ENCODE assay signal across 16 cellular contexts in the genomic region with DNA sequence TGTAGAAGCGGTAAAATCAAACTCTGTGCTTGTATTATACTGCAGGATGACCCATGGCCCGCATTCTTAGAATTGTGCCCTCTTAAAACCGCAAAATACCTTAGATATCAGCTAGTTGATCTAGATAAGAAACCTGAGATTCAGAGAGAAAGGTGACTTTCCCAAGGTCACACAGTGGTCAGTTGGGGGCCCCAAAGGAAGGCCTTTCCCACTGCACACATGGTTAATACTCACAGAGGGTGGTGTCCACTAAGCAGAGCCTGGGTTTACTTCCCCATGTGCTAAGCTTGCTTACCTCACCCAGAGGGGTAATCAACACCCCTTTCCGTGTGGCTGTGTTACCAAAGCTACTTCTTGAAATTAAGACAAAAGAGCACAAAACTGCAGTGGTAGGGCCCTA.
DNase-seq lines count a peak whose midpoint lies in the region; ATAC-seq and TF ChIP-seq lines count a peak whose summit lies in the region.
"Had no signal": no experiment of that assay in that cellular context is flagged by ENCODE, and none has a peak within 500 bp of the region (broad histone marks: within the 10 kb centered on the region; RNA-seq: fewer than 3 reads in every experiment).

No MANE protein-coding gene starts in this region.

- H3K27ac Mint-ChIP-seq in natural killer cell, result no peak overlapping the region
- no peak overlapping the region for H3K27ac Mint-ChIP-seq in natural killer cell treated with Interleukin-12 subunit alpha and Interleukin-12 subunit beta and Interleukin-15 and Interleukin-18, amount 100 ng/mL, for 72 hours
- no peak overlapping the region for H3K27ac Mint-ChIP-seq in activated T-cell treated with anti-CD3 and anti-CD28 coated beads, Interleukin-2, amount 50 U/mL, for 72 hours

- no peak for TF ChIP-seq RAD21 in liver (IDR thresholded peaks at IDR 0.05)

- DNase-seq in natural killer cell, result no peak
- DNase-seq in natural killer cell treated with Interleukin-12 subunit alpha and Interleukin-12 subunit beta and Interleukin-15 and Interleukin-18, amount 100 ng/mL, for 72 hours (ENCODE audit: low spot score), result no peak
- DNase-seq in SKM-1 treated with dmso at 0.1 percent for 144 hours (lab: John Stamatoyannopoulos, UW; ENCODE audit: unreplicated experiment), result peak; percentile 76
- no peak for DNase-seq in activated T-cell treated with anti-CD3 and anti-CD28 coated beads, Interleukin-2, amount 50 U/mL, for 72 hours
- DNase-seq in EL, result no peak
- DNase-seq in SJCRH30, result no peak
- DNase-seq: activated CD4-positive, alpha-beta T cell treated with anti-CD3 and anti-CD28 coated beads for 48 hours; activated T-cell treated with anti-CD3 and anti-CD28 coated beads, Interleukin-2, amount 50 U/mL, for 4 hours; hippocampal formation; NCI-H1694; NCI-H510A had no signal

- H3K9me3 ChIP-seq in liver (ENCODE audit: control insufficient read depth in 4 of 4, low read length in 3 of 4), result no peaks in the 10 kb centered on the region
- H3K9me3 ChIP-seq in SJCRH30 (replicated peaks), result no peaks in the 10 kb centered on the region
- H3K9me3 ChIP-seq: esophagus muscularis mucosa had no signal

- H3K36me3 ChIP-seq in liver (ENCODE audit: control insufficient read depth in 4 of 4, insufficient read depth in 3 of 4, low read depth in 1 of 4, low read length in 3 of 4) (peaks cover 0 to 1% (median 0%) of the 10 kb centered on the region in 4 donors), SJCRH30 (no peaks in the 10 kb centered on the region)
- H3K36me3 ChIP-seq: esophagus muscularis mucosa had no signal

- intact Hi-C loops in natural killer cell (cut with micrococcal nuclease), result no loop called here

- no peaks in the 10 kb centered on the region for H3K36me3 Mint-ChIP-seq in natural killer cell
- no peaks in the 10 kb centered on the region for H3K36me3 Mint-ChIP-seq in natural killer cell treated with Interleukin-12 subunit alpha and Interleukin-12 subunit beta and Interleukin-15 and Interleukin-18, amount 100 ng/mL, for 72 hours
- peaks cover 0 to 2% of the 10 kb centered on the region in 2 donors for H3K36me3 Mint-ChIP-seq in activated T-cell treated with anti-CD3 and anti-CD28 coated beads, Interleukin-2, amount 50 U/mL, for 72 hours (ENCODE audit: insufficient read depth in 2 of 2)

- H3K27ac ChIP-seq in liver (ENCODE audit: low read depth in 1 of 2, low read length in 2 of 2) (peak overlapping the region; percentile 23 to 40), SJCRH30 (no peak overlapping the region)
- H3K27ac ChIP-seq: esophagus muscularis mucosa, GM23248, RWPE1 had no signal

- H3K4me3 ChIP-seq in liver (ENCODE audit: low read depth in 1 of 3, low read length in 3 of 3), result no peak overlapping the region
- no peak overlapping the region for H3K4me3 ChIP-seq in SJCRH30
- H3K4me3 ChIP-seq: esophagus muscularis mucosa, GM23248 had no signal

- H3K4me3 Mint-ChIP-seq in natural killer cell, result no peak overlapping the region
- no peak overlapping the region for H3K4me3 Mint-ChIP-seq in natural killer cell treated with Interleukin-12 subunit alpha and Interleukin-12 subunit beta and Interleukin-15 and Interleukin-18, amount 100 ng/mL, for 72 hours
- no peak overlapping the region for H3K4me3 Mint-ChIP-seq in activated T-cell treated with anti-CD3 and anti-CD28 coated beads, Interleukin-2, amount 50 U/mL, for 72 hours
- H3K4me3 Mint-ChIP-seq: activated T-cell treated with anti-CD3 and anti-CD28 coated beads, Interleukin-2, amount 50 U/mL, for 4 hours had no signal

- H3K27me3 ChIP-seq in liver (ENCODE audit: control insufficient read depth in 4 of 4, insufficient read depth in 4 of 4, low read length in 3 of 4) (no peaks in the 10 kb centered on the region), SJCRH30 (no peaks in the 10 kb centered on the region)
- H3K27me3 ChIP-seq: esophagus muscularis mucosa had no signal

- H3K9me3 Mint-ChIP-seq in natural killer cell, result no peaks in the 10 kb centered on the region
- H3K9me3 Mint-ChIP-seq in natural killer cell treated with Interleukin-12 subunit alpha and Interleukin-12 subunit beta and Interleukin-15 and Interleukin-18, amount 100 ng/mL, for 72 hours, result no peaks in the 10 kb centered on the region
- H3K9me3 Mint-ChIP-seq in activated T-cell treated with anti-CD3 and anti-CD28 coated beads, Interleukin-2, amount 50 U/mL, for 72 hours, result no peaks in the 10 kb centered on the region
- H3K9me3 Mint-ChIP-seq: activated T-cell treated with anti-CD3 and anti-CD28 coated beads, Interleukin-2, amount 50 U/mL, for 4 hours had no signal

- H3K27me3 Mint-ChIP-seq in natural killer cell (ENCODE audit: low read depth in 2 of 2), result no peaks in the 10 kb centered on the region
- peaks cover 0 to 4% of the 10 kb centered on the region in 2 donors for H3K27me3 Mint-ChIP-seq in natural killer cell treated with Interleukin-12 subunit alpha and Interleukin-12 subunit beta and Interleukin-15 and Interleukin-18, amount 100 ng/mL, for 72 hours
- no peaks in the 10 kb centered on the region for H3K27me3 Mint-ChIP-seq in activated T-cell treated with anti-CD3 and anti-CD28 coated beads, Interleukin-2, amount 50 U/mL, for 72 hours (ENCODE audit: low read depth)

- peaks cover 0 to 3% of the 10 kb centered on the region in 2 donors for H3K4me1 Mint-ChIP-seq in natural killer cell
- H3K4me1 Mint-ChIP-seq in natural killer cell treated with Interleukin-12 subunit alpha and Interleukin-12 subunit beta and Interleukin-15 and Interleukin-18, amount 100 ng/mL, for 72 hours (ENCODE audit: low read depth in 2 of 2), result peaks cover 0 to 6% of the 10 kb centered on the region in 2 donors
- H3K4me1 Mint-ChIP-seq in activated T-cell treated with anti-CD3 and anti-CD28 coated beads, Interleukin-2, amount 50 U/mL, for 72 hours (ENCODE audit: low read depth), result peaks cover 38% of the 10 kb centered on the region

- H3K9ac ChIP-seq in liver (ENCODE audit: low read depth in 1 of 2, low read length in 2 of 2), result no peak overlapping the region
- H3K9ac ChIP-seq: GM23248 had no signal

- H3K4me1 ChIP-seq in liver (ENCODE audit: control insufficient read depth in 4 of 4, insufficient read depth in 4 of 4, low read length in 3 of 4) (peaks cover 22 to 42% (median 33%) of the 10 kb centered on the region in 4 donors), SJCRH30 (peaks cover 5% of the 10 kb centered on the region; the same call in 1 of the 2 replicates)
- H3K4me1 ChIP-seq: esophagus muscularis mucosa had no signal

- TF ChIP-seq CTCF in natural killer cell (IDR thresholded peaks at IDR 0.05), result no peak
- TF ChIP-seq CTCF in liver (IDR thresholded peaks at IDR 0.05; ENCODE audit: low read depth, low read length, missing input control), result no peak

- 85% methylated on average over 4 of the region's 4 CpGs for WGBS in liver

- peak in 2 of 3 donors; percentile 18 to 77 for ATAC-seq in natural killer cell
- ATAC-seq in natural killer cell treated with Interleukin-12 subunit alpha and Interleukin-12 subunit beta and Interleukin-15 and Interleukin-18, amount 100 ng/mL, for 72 hours, result no peak
- ATAC-seq in activated T-cell treated with anti-CD3 and anti-CD28 coated beads, Interleukin-2, amount 50 U/mL, for 72 hours (replicated peaks in 1 of 2), result no peak
- ATAC-seq in HG02870 (IDR thresholded peaks at IDR 0.05; ENCODE audit: unreplicated experiment), result no peak
- ATAC-seq: activated T-cell treated with anti-CD3 and anti-CD28 coated beads, Interleukin-2, amount 50 U/mL, for 4 hours had no signal

TF ChIP-seq in liver, 16 proteins besides CTCF, POLR2A, EP300 and RAD21 (continues in another document):
- TF ChIP-seq, protein P1, sequence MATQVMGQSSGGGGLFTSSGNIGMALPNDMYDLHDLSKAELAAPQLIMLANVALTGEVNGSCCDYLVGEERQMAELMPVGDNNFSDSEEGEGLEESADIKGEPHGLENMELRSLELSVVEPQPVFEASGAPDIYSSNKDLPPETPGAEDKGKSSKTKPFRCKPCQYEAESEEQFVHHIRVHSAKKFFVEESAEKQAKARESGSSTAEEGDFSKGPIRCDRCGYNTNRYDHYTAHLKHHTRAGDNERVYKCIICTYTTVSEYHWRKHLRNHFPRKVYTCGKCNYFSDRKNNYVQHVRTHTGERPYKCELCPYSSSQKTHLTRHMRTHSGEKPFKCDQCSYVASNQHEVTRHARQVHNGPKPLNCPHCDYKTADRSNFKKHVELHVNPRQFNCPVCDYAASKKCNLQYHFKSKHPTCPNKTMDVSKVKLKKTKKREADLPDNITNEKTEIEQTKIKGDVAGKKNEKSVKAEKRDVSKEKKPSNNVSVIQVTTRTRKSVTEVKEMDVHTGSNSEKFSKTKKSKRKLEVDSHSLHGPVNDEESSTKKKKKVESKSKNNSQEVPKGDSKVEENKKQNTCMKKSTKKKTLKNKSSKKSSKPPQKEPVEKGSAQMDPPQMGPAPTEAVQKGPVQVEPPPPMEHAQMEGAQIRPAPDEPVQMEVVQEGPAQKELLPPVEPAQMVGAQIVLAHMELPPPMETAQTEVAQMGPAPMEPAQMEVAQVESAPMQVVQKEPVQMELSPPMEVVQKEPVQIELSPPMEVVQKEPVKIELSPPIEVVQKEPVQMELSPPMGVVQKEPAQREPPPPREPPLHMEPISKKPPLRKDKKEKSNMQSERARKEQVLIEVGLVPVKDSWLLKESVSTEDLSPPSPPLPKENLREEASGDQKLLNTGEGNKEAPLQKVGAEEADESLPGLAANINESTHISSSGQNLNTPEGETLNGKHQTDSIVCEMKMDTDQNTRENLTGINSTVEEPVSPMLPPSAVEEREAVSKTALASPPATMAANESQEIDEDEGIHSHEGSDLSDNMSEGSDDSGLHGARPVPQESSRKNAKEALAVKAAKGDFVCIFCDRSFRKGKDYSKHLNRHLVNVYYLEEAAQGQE (IDR thresholded peaks at IDR 0.05), result no peak
- TF ChIP-seq SP1 (IDR thresholded peaks at IDR 0.05), result no peak
- no peak for TF ChIP-seq HNF4A (conservative IDR thresholded peaks at IDR 0.05)
- TF ChIP-seq GABPA (IDR thresholded peaks at IDR 0.05 in 1 of 2, conservative IDR thresholded peaks at IDR 0.05 in 1 of 2), result no peak
- TF ChIP-seq, protein P2, sequence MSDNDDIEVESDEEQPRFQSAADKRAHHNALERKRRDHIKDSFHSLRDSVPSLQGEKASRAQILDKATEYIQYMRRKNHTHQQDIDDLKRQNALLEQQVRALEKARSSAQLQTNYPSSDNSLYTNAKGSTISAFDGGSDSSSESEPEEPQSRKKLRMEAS (IDR thresholded peaks at IDR 0.05), result no peak
- no peak for TF ChIP-seq RXRA (IDR thresholded peaks at IDR 0.05)
- TF ChIP-seq, protein P3, sequence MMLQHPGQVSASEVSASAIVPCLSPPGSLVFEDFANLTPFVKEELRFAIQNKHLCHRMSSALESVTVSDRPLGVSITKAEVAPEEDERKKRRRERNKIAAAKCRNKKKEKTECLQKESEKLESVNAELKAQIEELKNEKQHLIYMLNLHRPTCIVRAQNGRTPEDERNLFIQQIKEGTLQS (IDR thresholded peaks at IDR 0.05), result no peak
- no peak for TF ChIP-seq TAF1 (conservative IDR thresholded peaks at IDR 0.05)
- no peak for TF ChIP-seq NR2F2 (IDR thresholded peaks at IDR 0.05)
- no peak for TF ChIP-seq JUND (IDR thresholded peaks at IDR 0.05)
- no peak for TF ChIP-seq HNF4G (IDR thresholded peaks at IDR 0.05)
- no peak for TF ChIP-seq FOXA2 (IDR thresholded peaks at IDR 0.05)

Comparison
In these comparisons a context has a peak if more than half of its experiments do, and no peak if none do; other contexts are left out.
1. ATAC-seq: peak in natural killer cell (2 of 3); none in natural killer cell treated with Interleukin-12 subunit alpha and Interleukin-12 subunit beta and Interleukin-15 and Interleukin-18, amount 100 ng/mL, for 72 hours (0 of 2), activated T-cell treated with anti-CD3 and anti-CD28 coated beads, Interleukin-2, amount 50 U/mL, for 72 hours (0 of 2) and HG02870 (single experiment).